ENCODE assay signal across 1 cellular context in the genomic region with DNA sequence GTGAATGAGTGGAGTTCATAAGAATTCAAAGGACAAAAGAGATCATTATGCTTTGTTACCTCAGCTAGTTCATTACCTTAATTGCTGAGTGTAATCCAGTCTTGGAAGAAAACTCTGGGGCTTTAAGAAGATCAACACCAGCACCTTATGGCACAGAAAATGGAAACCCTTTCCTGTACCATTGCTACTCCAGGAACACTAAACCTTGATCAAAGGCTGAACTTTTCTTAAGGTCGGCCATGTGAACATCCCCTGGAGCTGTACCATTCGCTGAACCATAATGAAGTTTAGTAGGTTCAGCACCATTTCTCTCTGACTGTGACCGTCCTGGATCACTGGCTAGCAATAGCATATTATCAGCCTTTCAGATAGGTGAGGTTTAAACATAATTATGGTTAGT.
TF ChIP-seq lines count a peak whose summit lies in the region.

No MANE protein-coding gene starts in this region.

TF ChIP-seq in SK-N-SH, 30 proteins besides CTCF, POLR2A, EP300 and RAD21:
- TF ChIP-seq USF2 (IDR thresholded peaks at IDR 0.05; ENCODE audit: borderline replicate concordance, low read depth, low read length) (no peak), POLR2AphosphoS5 (IDR thresholded peaks at IDR 0.05; ENCODE audit: low read depth, low read length) (no peak), FOXM1 (IDR thresholded peaks at IDR 0.05; ENCODE audit: low read depth) (no peak), JUND (IDR thresholded peaks at IDR 0.05) (no peak)
- TF ChIP-seq, protein P1, sequence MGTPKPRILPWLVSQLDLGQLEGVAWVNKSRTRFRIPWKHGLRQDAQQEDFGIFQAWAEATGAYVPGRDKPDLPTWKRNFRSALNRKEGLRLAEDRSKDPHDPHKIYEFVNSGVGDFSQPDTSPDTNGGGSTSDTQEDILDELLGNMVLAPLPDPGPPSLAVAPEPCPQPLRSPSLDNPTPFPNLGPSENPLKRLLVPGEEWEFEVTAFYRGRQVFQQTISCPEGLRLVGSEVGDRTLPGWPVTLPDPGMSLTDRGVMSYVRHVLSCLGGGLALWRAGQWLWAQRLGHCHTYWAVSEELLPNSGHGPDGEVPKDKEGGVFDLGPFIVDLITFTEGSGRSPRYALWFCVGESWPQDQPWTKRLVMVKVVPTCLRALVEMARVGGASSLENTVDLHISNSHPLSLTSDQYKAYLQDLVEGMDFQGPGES (IDR thresholded peaks at IDR 0.05; ENCODE audit: low read depth, low read length): no peak
TF ChIP-seq in SK-N-SH: peak in this region for 0.
